In genomic region chrX:129360175-129360574, GRCh38 we compare ENCODE assay signal across 8 cellular contexts.
A peak's percentile ranks its signal among the peaks of the same experiment; 100 is the strongest.
DNase-seq lines count a peak whose midpoint lies in the region; ATAC-seq, FAIRE-seq and TF ChIP-seq lines count a peak whose summit lies in the region.

No MANE protein-coding gene starts in this region.

- H3K36me3 ChIP-seq in lung (ENCODE audit: control insufficient read depth in 2 of 2, insufficient read depth in 2 of 2, low read length in 2 of 2), result no peaks in the 10 kb centered on the region

- H3K36me3 Mint-ChIP-seq in type B pancreatic cell, result peaks cover 3% of the 10 kb centered on the region

- no peaks in the 10 kb centered on the region for H3K4me1 ChIP-seq in lung (ENCODE audit: control insufficient read depth in 2 of 2, insufficient read depth in 2 of 2, low read length in 2 of 2)

- H3K27me3 Mint-ChIP-seq in type B pancreatic cell, result no peaks in the 10 kb centered on the region

- no peak overlapping the region for H3K27ac ChIP-seq in lung (ENCODE audit: low read depth in 1 of 2, low read length in 1 of 2)

- intact Hi-C loops in Right ventricle myocardium superior (cut with DNase I) (no loop called here), Right ventricle myocardium inferior (cut with DNase I) (no loop called here)

- peak; percentile 30 for TF ChIP-seq CTCF in lung (IDR thresholded peaks at IDR 0.05; ENCODE audit: control extremely low read depth, extremely low read depth)
- TF ChIP-seq CTCF in type B pancreatic cell (conservative IDR thresholded peaks at IDR 0.05), result peak; percentile 76

- WGBS in lung, 2 donors, result 29 to 42% methylated on average over 5 of the region's 5 CpGs

- no peak overlapping the region for H3K4me3 Mint-ChIP-seq in type B pancreatic cell

- no peaks in the 10 kb centered on the region for H3K27me3 ChIP-seq in lung (ENCODE audit: control insufficient read depth, insufficient read depth)

- H3K9me3 ChIP-seq in lung (ENCODE audit: control insufficient read depth in 2 of 2, insufficient read depth in 1 of 2, low read length in 1 of 2), result peaks cover 0 to 2% of the 10 kb centered on the region in 2 donors

- H3K4me3 ChIP-seq in lung, result no peak overlapping the region

- no peak for TF ChIP-seq POLR2A in H54 (IDR thresholded peaks at IDR 0.05; ENCODE audit: low read depth, low read length)

- peak; percentile 49 for ATAC-seq in Right ventricle myocardium superior (ENCODE audit: poor library complexity)
- ATAC-seq in Right ventricle myocardium inferior, result no peak
- ATAC-seq in lung (ENCODE audit: insufficient read depth, low FRiP score), result peak; percentile 41

- peak; percentile 27 for FAIRE-seq in H54 (lab: Jason Lieb, UNC)

- H3K27ac Mint-ChIP-seq in type B pancreatic cell, result no peak overlapping the region

- H3K4me1 Mint-ChIP-seq in type B pancreatic cell (ENCODE audit: unreplicated experiment), result no peaks in the 10 kb centered on the region

- no peak for DNase-seq in Right ventricle myocardium superior
- no peak for DNase-seq in Right ventricle myocardium inferior (ENCODE audit: missing footprints)
- DNase-seq in H54 (ENCODE audit: insufficient read length, low spot score), result no peak
- peak; percentile 26 for DNase-seq in LHCN-M2 (ENCODE audit: low read depth)
- peak; percentile 47 for DNase-seq in SW480 (ENCODE audit: low spot score)
- peak; percentile 18 for DNase-seq in central memory CD4-positive, alpha-beta T cell
- no peak for DNase-seq in lung (ENCODE audit: low spot score)
- DNase-seq in type B pancreatic cell (ENCODE audit: extremely low spot score, unreplicated experiment), result no peak

- H3K9me3 Mint-ChIP-seq in type B pancreatic cell, result peaks cover 11% of the 10 kb centered on the region

Comparison
In these comparisons a context has a peak if more than half of its experiments do, and no peak if none do; other contexts are left out.
1. DNase-seq: peak in LHCN-M2 (single experiment), SW480 (single experiment) and central memory CD4-positive, alpha-beta T cell (single experiment); none in Right ventricle myocardium superior (single experiment), Right ventricle myocardium inferior (single experiment), H54 (single experiment), lung (single experiment) and type B pancreatic cell (single experiment).